In the genomic region with DNA sequence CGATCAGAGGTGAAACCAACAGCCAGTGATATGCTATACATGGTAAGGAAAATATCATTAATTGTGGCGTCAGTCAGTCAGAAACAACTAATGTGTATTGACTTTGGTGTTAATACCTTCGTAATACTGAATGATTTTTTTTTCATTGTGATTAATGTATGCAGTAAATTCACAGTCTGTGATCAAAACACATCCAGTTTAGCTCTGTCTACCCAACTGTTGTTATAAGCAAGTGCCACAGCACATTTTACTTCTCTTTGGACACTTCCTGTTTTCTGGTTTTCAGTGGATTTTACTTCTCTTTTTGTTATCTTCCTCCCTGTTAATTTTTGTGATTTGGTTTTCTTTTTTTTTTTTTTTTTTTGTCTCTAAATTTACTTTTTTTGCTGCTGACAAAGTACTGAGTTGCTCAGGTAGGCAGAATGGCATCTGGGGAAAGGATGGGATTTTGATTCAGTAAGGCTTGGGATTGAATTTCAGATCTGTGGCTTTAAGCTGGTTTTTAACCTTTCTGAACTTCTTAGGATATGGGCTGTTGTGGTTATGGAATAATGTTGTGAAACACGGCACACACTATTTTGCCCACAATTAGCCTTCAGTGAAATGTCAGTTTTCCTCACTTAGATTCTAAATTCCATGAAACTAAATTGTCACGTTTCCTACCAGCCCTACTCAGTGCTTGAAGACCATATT, we compare ENCODE assay signal across 8 cellular contexts. TPM values are rescaled to one million over a fixed set of nuclear protein-coding genes. Genes with fewer than 3 reads are reported as not detected.
DNase-seq lines count a peak whose midpoint lies in the region; ATAC-seq and TF ChIP-seq lines count a peak whose summit lies in the region.

No MANE protein-coding gene starts in this region.

- WGBS in neuronal stem cell (ENCODE audit: extremely low coverage in 2 of 2, insufficient read length in 2 of 2, insufficient replicate concordance in 1 of 2), 2 donors = no CpG with 5 or more reads among the region's 5 CpGs

- no peaks in the 10 kb centered on the region for H3K27me3 Mint-ChIP-seq in dendritic cell treated with granulocyte-macrophage colony-stimulating factor and Interleukin-4, amounts not matched to agents 40 ng/mL and 50 ng/mL, for 4 days

- H3K27ac Mint-ChIP-seq in dendritic cell treated with granulocyte-macrophage colony-stimulating factor and Interleukin-4, amounts not matched to agents 40 ng/mL and 50 ng/mL, for 4 days = peak overlapping the region; percentile 88

- H3K36me3 ChIP-seq in neuronal stem cell (replicated peaks in 1 of 2; ENCODE audit: control insufficient read depth in 2 of 2, insufficient read depth in 2 of 2, low read length in 2 of 2) = no peaks in the 10 kb centered on the region

- peaks cover 45% of the 10 kb centered on the region for H3K4me1 Mint-ChIP-seq in dendritic cell treated with granulocyte-macrophage colony-stimulating factor and Interleukin-4, amounts not matched to agents 40 ng/mL and 50 ng/mL, for 4 days (ENCODE audit: low read depth)

- H3K23ac ChIP-seq in neuronal stem cell (ENCODE audit: low read depth, low read length, poor library complexity) = no peak overlapping the region

- intact Hi-C loops in dendritic cell treated with granulocyte-macrophage colony-stimulating factor and Interleukin-4, amounts not matched to agents 40 ng/mL and 50 ng/mL, for 4 days (cut with micrococcal nuclease) = loop anchor here (1.0 to 2.0 kb wide), 3 partner anchors 9 to 90 kb away; a partner anchor contains a TSS

- H2BK120ac ChIP-seq in neuronal stem cell (ENCODE audit: low read depth, low read length) = no peak overlapping the region

- H3K27ac ChIP-seq in neuronal stem cell (replicated peaks; ENCODE audit: low read length) (no peak overlapping the region), substantia nigra (ENCODE audit: low read depth, low read length, poor library complexity, severe bottlenecking) (no peak overlapping the region)

- no peak overlapping the region for H3K9ac ChIP-seq in neuronal stem cell (ENCODE audit: low read depth, low read length, poor library complexity)

- H3K4me1 ChIP-seq in neuronal stem cell (ENCODE audit: control insufficient read depth in 2 of 2, insufficient read depth in 1 of 2, low read depth in 1 of 2, low read length in 2 of 2) = peaks cover 0 to 10% of the 10 kb centered on the region in 2 donors

- H2AK5ac ChIP-seq in neuronal stem cell (ENCODE audit: low read depth, low read length) = no peak overlapping the region

- H3K4me3 ChIP-seq in neuronal stem cell (ENCODE audit: low read length in 2 of 2) = no peak overlapping the region

- H3K9me3 Mint-ChIP-seq in dendritic cell treated with granulocyte-macrophage colony-stimulating factor and Interleukin-4, amounts not matched to agents 40 ng/mL and 50 ng/mL, for 4 days = no peaks in the 10 kb centered on the region

- H3K9me3 ChIP-seq in neuronal stem cell (replicated peaks in 1 of 2; ENCODE audit: control insufficient read depth in 2 of 2, insufficient read depth in 1 of 2, low read depth in 1 of 2, low read length in 2 of 2) = no peaks in the 10 kb centered on the region

- H3K79me1 ChIP-seq in neuronal stem cell (ENCODE audit: low read depth, low read length) = no peaks in the 10 kb centered on the region

- H2BK15ac ChIP-seq in neuronal stem cell (ENCODE audit: low read length) = no peak overlapping the region

- peak overlapping the region; percentile 68 for H2AFZ ChIP-seq in neuronal stem cell (ENCODE audit: low read length)

- peak; percentile 78 for DNase-seq in NOMO-1 treated with DMSO at 0.1 percent for 48 hours (lab: John Stamatoyannopoulos, UW; ENCODE audit: unreplicated experiment)
- DNase-seq in neuronal stem cell (ENCODE audit: low spot score) = no peak
- no peak for DNase-seq in DMS79 (lab: John Stamatoyannopoulos, UW)
- DNase-seq in substantia nigra (lab: John Stamatoyannopoulos, UW) = no peak
- DNase-seq in kidney glomerular epithelial cell (lab: John Stamatoyannopoulos, UW) = no peak

- no peak overlapping the region for H4K8ac ChIP-seq in neuronal stem cell (ENCODE audit: low read depth, low read length)

- no peak overlapping the region for H2BK5ac ChIP-seq in neuronal stem cell (ENCODE audit: low read length)

- no peak overlapping the region for H3K4me2 ChIP-seq in neuronal stem cell (ENCODE audit: insufficient read depth, low read length, poor library complexity, severe bottlenecking)

- H3K36me3 Mint-ChIP-seq in dendritic cell treated with granulocyte-macrophage colony-stimulating factor and Interleukin-4, amounts not matched to agents 40 ng/mL and 50 ng/mL, for 4 days (ENCODE audit: low read depth) = peaks cover 32% of the 10 kb centered on the region

- ATAC-seq in GM18505 (IDR thresholded peaks at IDR 0.05; ENCODE audit: unreplicated experiment) = peak; percentile 27
- ATAC-seq in HG02623 (IDR thresholded peaks at IDR 0.05; ENCODE audit: unreplicated experiment) = peak; percentile 16

- H3K14ac ChIP-seq in neuronal stem cell (ENCODE audit: low read length) = no peak overlapping the region

- peak overlapping the region; percentile 84 for H3K4me3 Mint-ChIP-seq in dendritic cell treated with granulocyte-macrophage colony-stimulating factor and Interleukin-4, amounts not matched to agents 40 ng/mL and 50 ng/mL, for 4 days

- H4K91ac ChIP-seq in neuronal stem cell (ENCODE audit: low read depth, low read length, poor library complexity) = no peak overlapping the region

- H2BK12ac ChIP-seq in neuronal stem cell (ENCODE audit: low read length) = no peak overlapping the region

- no peak for TF ChIP-seq POLR2A in GM18505 (IDR thresholded peaks at IDR 0.05; ENCODE audit: borderline replicate concordance, extremely low read depth, insufficient read depth, insufficient read length)

- no peak overlapping the region for H3K18ac ChIP-seq in neuronal stem cell (ENCODE audit: low read length)

- no peak overlapping the region for H3K4ac ChIP-seq in neuronal stem cell (ENCODE audit: low read length)

- H3K27me3 ChIP-seq in neuronal stem cell (ENCODE audit: control insufficient read depth in 3 of 3, insufficient read depth in 3 of 3, low read depth in 1 of 3, low read length in 3 of 3) = no peaks in the 10 kb centered on the region

RNA-seq across cellular contexts. Expression of a gene that starts 0.6 kb away (rescaled TPM):
- 0.24 TPM for polyA plus RNA-seq in neuronal stem cell (2013, experiment 1 of 2)
- 0.21 TPM for polyA plus RNA-seq in neuronal stem cell (2013, experiment 2 of 2)

RNA-seq across cellular contexts. Expression of a gene that starts 30.2 kb away (rescaled TPM):
- polyA plus RNA-seq in neuronal stem cell (2013, experiment 1 of 2) = 68.7 TPM
- polyA plus RNA-seq in neuronal stem cell (2013, experiment 2 of 2) = 71.1 TPM
